ENCODE assay signal across 18 cellular contexts in the genomic region with DNA sequence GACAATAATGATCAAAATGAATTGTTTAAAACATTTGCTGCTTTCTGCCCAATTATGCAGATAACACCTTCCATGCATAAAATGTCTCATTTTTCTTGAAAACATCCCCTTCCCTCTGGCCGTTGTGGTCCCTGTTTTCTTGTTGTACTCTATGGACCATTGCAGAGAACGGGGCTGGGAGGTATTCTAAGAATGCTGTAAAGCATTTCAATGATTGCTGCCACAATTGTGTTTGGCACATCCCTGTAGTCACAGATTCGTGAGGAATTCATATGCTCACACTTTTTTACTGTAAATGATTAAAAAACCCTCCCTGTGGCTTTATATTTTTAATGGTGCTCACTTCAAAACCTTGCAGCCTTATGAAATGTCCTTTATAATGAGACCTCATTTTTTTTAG.
DNase-seq lines count a peak whose midpoint lies in the region; ATAC-seq, FAIRE-seq and TF ChIP-seq lines count a peak whose summit lies in the region.
"Had no signal": no experiment of that assay in that cellular context is flagged by ENCODE, and none has a peak within 500 bp of the region (broad histone marks: within the 10 kb centered on the region; RNA-seq: fewer than 3 reads in every experiment).

No MANE protein-coding gene starts in this region.

- H2BK5ac ChIP-seq in H1 (ENCODE audit: low read depth, low read length) (no peak overlapping the region), mesenchymal stem cell (ENCODE audit: low read depth, low read length, poor library complexity, severe bottlenecking) (no peak overlapping the region)

- CTCF ChIA-PET in H1 (lab: Charles Lee; ENCODE audit: partially characterized antibody): no interaction called here

- H3K4me1 ChIP-seq in H1 (replicated peaks in 1 of 4; ENCODE audit: control insufficient read depth in 3 of 4, insufficient read depth in 4 of 4, low read length in 3 of 4) (peaks cover 0 to 19% (median 4%) of the 10 kb centered on the region in 4 experiments; a peak in 5 of 7 replicates), mesenchymal stem cell (ENCODE audit: control insufficient read depth, insufficient read depth, low read depth, low read length) (no peaks in the 10 kb centered on the region)
- H3K4me1 ChIP-seq: SJCRH30 had no signal

- TF ChIP-seq RAD21 in H1 (IDR thresholded peaks at IDR 0.05 in 1 of 2, conservative IDR thresholded peaks at IDR 0.05 in 1 of 2; ENCODE audit: low read depth in 2 of 2, low read length in 2 of 2): no peak

- H4K20me1 ChIP-seq in H1 (replicated peaks in 1 of 2; ENCODE audit: control insufficient read depth in 1 of 2, insufficient read depth in 2 of 2, low read length in 2 of 2): no peaks in the 10 kb centered on the region

- POLR2A ChIA-PET in H1 (lab: Charles Lee; ENCODE audit: partially characterized antibody): no interaction called here

- H3K9me3 ChIP-seq in H1 (ENCODE audit: insufficient read depth in 2 of 2, low read depth in 1 of 2, low read length in 1 of 2): no peaks in the 10 kb centered on the region
- H3K9me3 ChIP-seq in mesenchymal stem cell (ENCODE audit: control insufficient read depth, low read length): peaks cover 15% of the 10 kb centered on the region
- H3K9me3 ChIP-seq: SJCRH30 had no signal

- no peak overlapping the region for H2BK120ac ChIP-seq in H1 (replicated peaks; ENCODE audit: low read depth, low read length)
- no peak overlapping the region for H2BK120ac ChIP-seq in mesenchymal stem cell (ENCODE audit: low read depth, low read length)

- H3K27ac ChIP-seq in H1 (ENCODE audit: low read depth, low read length) (no peak overlapping the region), mesenchymal stem cell (ENCODE audit: low read length, poor library complexity, severe bottlenecking) (no peak overlapping the region), dorsolateral prefrontal cortex (no peak overlapping the region)
- H3K27ac ChIP-seq: HL-60, PC-9, SJCRH30 had no signal

- no peaks in the 10 kb centered on the region for H3K79me1 ChIP-seq in H1 (ENCODE audit: low read depth, low read length)
- no peaks in the 10 kb centered on the region for H3K79me1 ChIP-seq in mesenchymal stem cell (replicated peaks; ENCODE audit: low read length, poor library complexity, severe bottlenecking)

- no peak for DNase-seq in HTR-8/SVneo (ENCODE audit: insufficient read length, low spot score)
- DNase-seq in H1 (ENCODE audit: low read depth in 1 of 2, low spot score in 2 of 2): no peak
- DNase-seq in mesenchymal stem cell: no peak
- DNase-seq in retina: no peak
- DNase-seq in NCI-H69 (lab: John Stamatoyannopoulos, UW): no peak
- no peak for DNase-seq in dorsolateral prefrontal cortex
- DNase-seq: CD4-positive, alpha-beta memory T cell; MV-4-11; NCI-H1417; NCI-H187 treated with DMSO at 0.1 percent for 48 hours; NCI-H2171; NCI-H446; NCI-H748 treated with DMSO at 0.1 percent for 48 hours; PC-9; SJCRH30 had no signal

- WGBS in H1 (ENCODE audit: extremely low coverage in 1 of 2, insufficient coverage in 1 of 2, insufficient read length in 1 of 2, insufficient replicate concordance in 2 of 2, low coverage in 1 of 2, low lambda C conversion rate in 2 of 2, missing lambda C conversion rate in 1 of 2), 2 experiments: 51% methylated on average over 3 of the region's 3 CpGs; no CpG with 5 or more reads in 1 of the 2 experiments
- WGBS in mesenchymal stem cell: 62% methylated on average over 3 of the region's 3 CpGs

- no peak overlapping the region for H3K4me3 ChIP-seq in H1 (ENCODE audit: extremely low read depth in 1 of 4, insufficient read depth in 2 of 4, low read depth in 3 of 4, low read length in 4 of 4)
- no peak overlapping the region for H3K4me3 ChIP-seq in mesenchymal stem cell (ENCODE audit: insufficient read depth in 1 of 2, low read depth in 1 of 2, low read length in 2 of 2)
- no peak overlapping the region for H3K4me3 ChIP-seq in dorsolateral prefrontal cortex
- H3K4me3 ChIP-seq: K562, PC-9, SJCRH30 had no signal

- H3K18ac ChIP-seq in H1 (ENCODE audit: extremely low read depth, low read length): no peak overlapping the region
- H3K18ac ChIP-seq in mesenchymal stem cell (ENCODE audit: low read depth in 1 of 2, low read length in 2 of 2): no peak overlapping the region

- peak; percentile 16 for FAIRE-seq in HTR-8/SVneo (lab: Jason Lieb, UNC)
- FAIRE-seq in H1 (lab: Jason Lieb, UNC): peak; percentile 50
- FAIRE-seq: K562 had no signal

- no peak for TF ChIP-seq POLR2A in H1 (IDR thresholded peaks at IDR 0.05; ENCODE audit: control extremely low read depth in 1 of 2, low read depth in 2 of 2, low read length in 2 of 2)

- intact Hi-C loops in dorsolateral prefrontal cortex (cut with DNase I): no loop called here

- H2AK5ac ChIP-seq in H1 (ENCODE audit: low read depth, low read length) (no peak overlapping the region), mesenchymal stem cell (ENCODE audit: low read length, severe bottlenecking) (no peak overlapping the region)

- H4K8ac ChIP-seq in H1 (ENCODE audit: extremely low read depth, insufficient read depth, low read length): no peak overlapping the region
- H4K8ac ChIP-seq in mesenchymal stem cell (ENCODE audit: low read length): no peak overlapping the region

- H3K4me2 ChIP-seq in H1 (ENCODE audit: insufficient read depth in 1 of 2, low read depth in 2 of 2, low read length in 2 of 2) (no peak overlapping the region), mesenchymal stem cell (ENCODE audit: low read length, poor library complexity, severe bottlenecking) (peak overlapping the region; percentile 23)
- H3K4me2 ChIP-seq: PC-9 had no signal

- H4K91ac ChIP-seq in H1 (replicated peaks; ENCODE audit: insufficient read length, low read length): no peak overlapping the region
- H4K91ac ChIP-seq in mesenchymal stem cell (ENCODE audit: low read length): no peak overlapping the region

- H3K79me2 ChIP-seq in H1 (ENCODE audit: control insufficient read depth in 1 of 2, insufficient read depth in 2 of 2, low read length in 2 of 2): no peaks in the 10 kb centered on the region

- H2BK12ac ChIP-seq in H1 (ENCODE audit: low read depth, low read length) (no peak overlapping the region), mesenchymal stem cell (ENCODE audit: low read length in 2 of 2) (no peak overlapping the region)

- H3K14ac ChIP-seq in H1 (ENCODE audit: insufficient read length): no peak overlapping the region
- H3K14ac ChIP-seq in mesenchymal stem cell (ENCODE audit: low read length in 2 of 2): no peak overlapping the region

- no peaks in the 10 kb centered on the region; the same call in 1 of the 2 replicates for H3K23me2 ChIP-seq in H1 (ENCODE audit: low read depth, low read length)

- H3K23ac ChIP-seq in H1 (ENCODE audit: insufficient read length) (no peak overlapping the region), mesenchymal stem cell (ENCODE audit: low read length in 2 of 2) (no peak overlapping the region)

- H4K5ac ChIP-seq in H1 (ENCODE audit: insufficient read length, low read depth, low read length): no peak overlapping the region

- no peak for ATAC-seq in GM18498 (IDR thresholded peaks at IDR 0.05; ENCODE audit: unreplicated experiment)
- ATAC-seq: K562 had no signal

- no peak for TF ChIP-seq EP300 in H1 (IDR thresholded peaks at IDR 0.05; ENCODE audit: borderline replicate concordance in 1 of 2, low read depth in 2 of 2, low read length in 2 of 2)

- H2BK20ac ChIP-seq in H1 (ENCODE audit: low read length): no peak overlapping the region

- H3K27me3 ChIP-seq in H1 (replicated peaks in 1 of 4; ENCODE audit: control insufficient read depth in 3 of 4, extremely low read depth in 1 of 4, insufficient read depth in 3 of 4, low read length in 3 of 4) (no peaks in the 10 kb centered on the region), mesenchymal stem cell (ENCODE audit: control insufficient read depth in 1 of 2, insufficient read depth in 1 of 2, low read length in 2 of 2) (no peaks in the 10 kb centered on the region), dorsolateral prefrontal cortex (no peaks in the 10 kb centered on the region)
- H3K27me3 ChIP-seq: SJCRH30 had no signal

- no peak overlapping the region for H3K56ac ChIP-seq in H1 (replicated peaks; ENCODE audit: insufficient read length, low read depth, low read length)

- H3K4ac ChIP-seq in H1 (replicated peaks; ENCODE audit: insufficient read length, low read depth, low read length) (no peak overlapping the region), mesenchymal stem cell (ENCODE audit: low read depth in 1 of 2, low read length in 2 of 2) (no peak overlapping the region)

- no peak overlapping the region for H2BK15ac ChIP-seq in H1 (ENCODE audit: low read length)
- H2BK15ac ChIP-seq in mesenchymal stem cell (ENCODE audit: low read depth, poor library complexity, severe bottlenecking): no peak overlapping the region

- TF ChIP-seq CTCF in H1 (IDR thresholded peaks at IDR 0.05; ENCODE audit: control extremely low read depth in 1 of 3, insufficient read depth in 1 of 3, low read depth in 1 of 3, low read length in 3 of 3): no peak
- no peak for TF ChIP-seq CTCF in dorsolateral prefrontal cortex (IDR thresholded peaks at IDR 0.05 in 54 of 56, conservative IDR thresholded peaks at IDR 0.05 in 2 of 56; ENCODE audit: low read depth in 1 of 56, partially characterized antibody in 56 of 56)

- H3K36me3 ChIP-seq in H1 (ENCODE audit: control insufficient read depth in 2 of 4, insufficient read depth in 4 of 4, low read length in 3 of 4): no peaks in the 10 kb centered on the region
- H3K36me3 ChIP-seq in mesenchymal stem cell (ENCODE audit: control insufficient read depth in 1 of 2, insufficient read depth in 2 of 2, low read depth in 1 of 2, low read length in 2 of 2): no peaks in the 10 kb centered on the region
- H3K36me3 ChIP-seq: SJCRH30 had no signal

- H2AFZ ChIP-seq in H1 (ENCODE audit: low read length): no peak overlapping the region
- H2AFZ ChIP-seq in mesenchymal stem cell (ENCODE audit: low read depth, low read length): no peak overlapping the region
- H2AFZ ChIP-seq: PC-9 had no signal

- H3K9ac ChIP-seq in H1 (replicated peaks in 1 of 4; ENCODE audit: extremely low read depth in 1 of 4, low read depth in 3 of 4, low read length in 3 of 4) (no peak overlapping the region), mesenchymal stem cell (ENCODE audit: low read length) (no peak overlapping the region)

TF ChIP-seq in H1, 55 proteins besides CTCF, POLR2A, EP300 and RAD21 (continues in another document):
- TF ChIP-seq EZH2 (IDR thresholded peaks at IDR 0.05; ENCODE audit: low read depth, low read length, severe bottlenecking) (no peak), EGR1 (IDR thresholded peaks at IDR 0.05; ENCODE audit: borderline replicate concordance, low read depth, low read length) (no peak), HDAC2 (IDR thresholded peaks at IDR 0.05; ENCODE audit: borderline replicate concordance in 1 of 2, low read depth in 2 of 2, low read length in 2 of 2) (no peak), JUN (IDR thresholded peaks at IDR 0.05; ENCODE audit: low read depth, low read length) (no peak), TEAD4 (IDR thresholded peaks at IDR 0.05; ENCODE audit: low read depth, low read length) (peak; percentile 93), TAF7 (optimal IDR thresholded peaks at IDR 0.05; ENCODE audit: borderline replicate concordance, low read depth, low read length) (no peak)
